ENCODE assay signal across 15 cellular contexts in genomic region chr1:39261712-39262221, GRCh38. TPM values are rescaled to one million over a fixed set of nuclear protein-coding genes. Genes with fewer than 3 reads are reported as not detected.
DNase-seq lines count a peak whose midpoint lies in the region; TF ChIP-seq lines count a peak whose summit lies in the region.
"Had no signal": no experiment of that assay in that cellular context is flagged by ENCODE, and none has a peak within 500 bp of the region (broad histone marks: within the 10 kb centered on the region; RNA-seq: fewer than 3 reads in every experiment).

No MANE protein-coding gene starts in this region.

- H3K4me2 ChIP-seq in BLaER1 treated with 17β-estradiol and CSF1 and Interleukin-3, amounts not matched to agents 10 nM and 100 nM: peak overlapping the region in 7 of 11 experiments; percentile 1 to 37 (median 29); a peak in 10 of 22 replicates

- DNase-seq in HS-5 (ENCODE audit: low read depth) (peak; percentile 60), fibroblast of the aortic adventitia (ENCODE audit: low read depth) (peak; percentile 18), putamen (ENCODE audit: low spot score) (no peak), colonic mucosa (no peak), NCI-H146 (lab: John Stamatoyannopoulos, UW) (no peak), globus pallidus (ENCODE audit: low spot score) (no peak)
- DNase-seq in activated T-helper 1 cell treated with anti-CD3 and anti-CD28 coated beads, Interleukin-12 subunit alpha, Interleukin-12 subunit beta, Interleukin-2, Interleukin-4 antibody, amounts not matched to agents 30 ng/mL and 10 ng/mL and 1 ng/mL, durations not matched to agents 14 hours and 24 hours and 36 hours (ENCODE audit: low spot score): no peak
- DNase-seq: activated effector memory CD4-positive, alpha-beta T cell treated with Interleukin-2 at 50 U/mL for 16 hours; CD4-positive, alpha-beta memory T cell; GDM1; lower lobe of right lung; NCI-H1048; stimulated activated naive CD8-positive, alpha-beta T cell treated with anti-CD3 and anti-CD28 coated beads, Interleukin-15, amount 100 ng/mL, for 72 hours had no signal

- no peaks in the 10 kb centered on the region for H3K9me3 ChIP-seq in BLaER1 treated with 17β-estradiol and CSF1 and Interleukin-3, amounts not matched to agents 10 nM and 100 nM (replicated peaks in 1 of 11)
- no peaks in the 10 kb centered on the region for H3K9me3 ChIP-seq in colonic mucosa
- H3K9me3 ChIP-seq: lower lobe of right lung had no signal

- TF ChIP-seq CTCF in fibroblast of the aortic adventitia (IDR thresholded peaks at IDR 0.05; ENCODE audit: insufficient read depth, low read length) (no peak), colonic mucosa (IDR thresholded peaks at IDR 0.05) (no peak)

- H3K4me1 Mint-ChIP-seq in activated T-helper 1 cell treated with anti-CD3 and anti-CD28 coated beads, Interleukin-12 subunit alpha, Interleukin-12 subunit beta, Interleukin-2, Interleukin-4 antibody, amounts not matched to agents 30 ng/mL and 10 ng/mL and 1 ng/mL, durations not matched to agents 14 hours and 24 hours and 36 hours (ENCODE audit: low read depth): peaks cover 53% of the 10 kb centered on the region
- H3K4me1 Mint-ChIP-seq: neural crest cell had no signal

- intact Hi-C loops in activated T-helper 1 cell treated with anti-CD3 and anti-CD28 coated beads, Interleukin-12 subunit alpha, Interleukin-12 subunit beta, Interleukin-2, Interleukin-4 antibody, amounts not matched to agents 30 ng/mL and 10 ng/mL and 1 ng/mL, durations not matched to agents 14 hours and 24 hours and 36 hours (cut with micrococcal nuclease): no loop called here
- intact Hi-C loops in colonic mucosa (cut with DNase I): no loop called here

- H3K27me3 Mint-ChIP-seq in activated T-helper 1 cell treated with anti-CD3 and anti-CD28 coated beads, Interleukin-12 subunit alpha, Interleukin-12 subunit beta, Interleukin-2, Interleukin-4 antibody, amounts not matched to agents 30 ng/mL and 10 ng/mL and 1 ng/mL, durations not matched to agents 14 hours and 24 hours and 36 hours (ENCODE audit: insufficient read depth): no peaks in the 10 kb centered on the region
- H3K27me3 Mint-ChIP-seq: CD4-positive, alpha-beta memory T cell; stimulated activated naive CD8-positive, alpha-beta T cell treated with anti-CD3 and anti-CD28 coated beads, Interleukin-15, amount 100 ng/mL, for 72 hours had no signal

- H4K20me1 ChIP-seq in BLaER1 treated with 17β-estradiol and CSF1 and Interleukin-3, amounts not matched to agents 10 nM and 100 nM: peaks cover 0 to 95% (median 25%) of the 10 kb centered on the region in 11 experiments; a peak in 16 of 22 replicates

- H3K27ac ChIP-seq in BLaER1 treated with 17β-estradiol and CSF1 and Interleukin-3, amounts not matched to agents 10 nM and 100 nM: no peak overlapping the region; a peak in 1 of 22 replicates
- H3K27ac ChIP-seq in colonic mucosa: no peak overlapping the region
- H3K27ac ChIP-seq: lower lobe of right lung had no signal

- no peaks in the 10 kb centered on the region for H3K27me3 ChIP-seq in BLaER1 treated with 17β-estradiol and CSF1 and Interleukin-3, amounts not matched to agents 10 nM and 100 nM
- no peaks in the 10 kb centered on the region for H3K27me3 ChIP-seq in colonic mucosa

- peaks cover 42 to 69% (median 53%) of the 10 kb centered on the region in 11 experiments for H3K36me3 ChIP-seq in BLaER1 treated with 17β-estradiol and CSF1 and Interleukin-3, amounts not matched to agents 10 nM and 100 nM
- peaks cover 6% of the 10 kb centered on the region for H3K36me3 ChIP-seq in colonic mucosa

- peaks cover 26% of the 10 kb centered on the region for H3K36me3 Mint-ChIP-seq in activated T-helper 1 cell treated with anti-CD3 and anti-CD28 coated beads, Interleukin-12 subunit alpha, Interleukin-12 subunit beta, Interleukin-2, Interleukin-4 antibody, amounts not matched to agents 30 ng/mL and 10 ng/mL and 1 ng/mL, durations not matched to agents 14 hours and 24 hours and 36 hours (ENCODE audit: low read depth)

- H3K9me3 Mint-ChIP-seq in activated T-helper 1 cell treated with anti-CD3 and anti-CD28 coated beads, Interleukin-12 subunit alpha, Interleukin-12 subunit beta, Interleukin-2, Interleukin-4 antibody, amounts not matched to agents 30 ng/mL and 10 ng/mL and 1 ng/mL, durations not matched to agents 14 hours and 24 hours and 36 hours: no peaks in the 10 kb centered on the region
- H3K9me3 Mint-ChIP-seq: CD4-positive, alpha-beta memory T cell; neural crest cell; stimulated activated naive CD8-positive, alpha-beta T cell treated with anti-CD3 and anti-CD28 coated beads, Interleukin-15, amount 100 ng/mL, for 72 hours had no signal

- no peak overlapping the region for H3K9ac ChIP-seq in BLaER1 treated with 17β-estradiol and CSF1 and Interleukin-3, amounts not matched to agents 10 nM and 100 nM
- H3K9ac ChIP-seq in colonic mucosa (ENCODE audit: low read depth in 2 of 2, low read length in 2 of 2): no peak overlapping the region

- H3K4me3 Mint-ChIP-seq in activated T-helper 1 cell treated with anti-CD3 and anti-CD28 coated beads, Interleukin-12 subunit alpha, Interleukin-12 subunit beta, Interleukin-2, Interleukin-4 antibody, amounts not matched to agents 30 ng/mL and 10 ng/mL and 1 ng/mL, durations not matched to agents 14 hours and 24 hours and 36 hours: no peak overlapping the region
- H3K4me3 Mint-ChIP-seq: neural crest cell had no signal

- H3K27ac Mint-ChIP-seq in activated T-helper 1 cell treated with anti-CD3 and anti-CD28 coated beads, Interleukin-12 subunit alpha, Interleukin-12 subunit beta, Interleukin-2, Interleukin-4 antibody, amounts not matched to agents 30 ng/mL and 10 ng/mL and 1 ng/mL, durations not matched to agents 14 hours and 24 hours and 36 hours: peak overlapping the region; percentile 52

- H3K4me3 ChIP-seq in BLaER1 treated with 17β-estradiol and CSF1 and Interleukin-3, amounts not matched to agents 10 nM and 100 nM: no peak overlapping the region
- H3K4me3 ChIP-seq in fibroblast of the aortic adventitia (ENCODE audit: low read depth, low read length) (no peak overlapping the region), colonic mucosa (no peak overlapping the region)
- H3K4me3 ChIP-seq: lower lobe of right lung had no signal

- peaks cover 13 to 44% (median 33%) of the 10 kb centered on the region in 10 experiments for H3K4me1 ChIP-seq in BLaER1 treated with 17β-estradiol and CSF1 and Interleukin-3, amounts not matched to agents 10 nM and 100 nM
- no peaks in the 10 kb centered on the region for H3K4me1 ChIP-seq in colonic mucosa

RNA-seq across cellular contexts. Expression of gene MACF1, which starts 57.3 kb away (rescaled TPM):
- 224 and 226 TPM in 2 replicates for total RNA-seq in activated T-helper 1 cell treated with anti-CD3 and anti-CD28 coated beads, Interleukin-12 subunit alpha, Interleukin-12 subunit beta, Interleukin-2, Interleukin-4 antibody, amounts not matched to agents 30 ng/mL and 10 ng/mL and 1 ng/mL, durations not matched to agents 14 hours and 24 hours and 36 hours
- total RNA-seq in fibroblast of the aortic adventitia (ENCODE audit: low replicate concordance): 284 and 368 TPM in 2 replicates
- 100 to 1,000 TPM; 107 to 148 TPM for total RNA-seq in colonic mucosa

Comparison
In these comparisons a context has a peak if more than half of its experiments do, and no peak if none do; other contexts are left out.
1. DNase-seq: peak in HS-5 (single experiment) and fibroblast of the aortic adventitia (single experiment); none in activated T-helper 1 cell treated with anti-CD3 and anti-CD28 coated beads, Interleukin-12 subunit alpha, Interleukin-12 subunit beta, Interleukin-2, Interleukin-4 antibody, amounts not matched to agents 30 ng/mL and 10 ng/mL and 1 ng/mL, durations not matched to agents 14 hours and 24 hours and 36 hours (single experiment), putamen (single experiment), colonic mucosa (single experiment), NCI-H146 (single experiment) and globus pallidus (single experiment).